In genomic region chr14:45650754-45651153, GRCh38 we compare ENCODE assay signal across 15 cellular contexts.
DNase-seq lines count a peak whose midpoint lies in the region; ATAC-seq, FAIRE-seq and TF ChIP-seq lines count a peak whose summit lies in the region.
"Had no signal": no experiment of that assay in that cellular context is flagged by ENCODE, and none has a peak within 500 bp of the region (broad histone marks: within the 10 kb centered on the region; RNA-seq: fewer than 3 reads in every experiment).

No MANE protein-coding gene starts in this region.

- no peaks in the 10 kb centered on the region for H3K36me3 Mint-ChIP-seq in H9 (ENCODE audit: insufficient read depth in 1 of 3, low read depth in 3 of 3)

- no peaks in the 10 kb centered on the region for H3K23me2 ChIP-seq in H9 (ENCODE audit: insufficient read length, low read depth, low read length, poor library complexity, severe bottlenecking)

- ATAC-seq in foreskin keratinocyte (no peak), HG02571 (IDR thresholded peaks at IDR 0.05; ENCODE audit: unreplicated experiment) (no peak)
- ATAC-seq: K562 had no signal

- WGBS in H9 (ENCODE audit: extremely low coverage, insufficient read length, low lambda C conversion rate) = no CpG with 5 or more reads among the region's 3 CpGs
- WGBS in ovary, 3 donors = 78 to 86% (median 84%) methylated on average over 3 of the region's 3 CpGs

- H3K9me3 ChIP-seq in H9 (ENCODE audit: control insufficient read depth, low read depth, low read length) = no peaks in the 10 kb centered on the region
- no peaks in the 10 kb centered on the region for H3K9me3 ChIP-seq in OCI-LY7 (ENCODE audit: low read length)
- no peaks in the 10 kb centered on the region for H3K9me3 ChIP-seq in ovary
- H3K9me3 ChIP-seq: BLaER1 had no signal

- no peak overlapping the region for H3K4me3 Mint-ChIP-seq in H9

- H3K4me2 ChIP-seq in H9 (ENCODE audit: insufficient read depth, insufficient read length, low read length) = no peak overlapping the region
- H3K4me2 ChIP-seq in OCI-LY7 (ENCODE audit: low read length) = no peak overlapping the region
- H3K4me2 ChIP-seq: BLaER1 had no signal

- intact Hi-C loops in OCI-LY7 (cut with micrococcal nuclease; ENCODE audit: unreplicated experiment) (no loop called here), ovary (cut with DNase I) (no loop called here)

- H4K8ac ChIP-seq in H9 (replicated peaks; ENCODE audit: insufficient read length, low read depth, low read length) = no peak overlapping the region

- H3K27me3 ChIP-seq in H9 (ENCODE audit: insufficient read depth, low read length) (no peaks in the 10 kb centered on the region), foreskin keratinocyte (no peaks in the 10 kb centered on the region), ovary (no peaks in the 10 kb centered on the region)
- H3K27me3 ChIP-seq: BLaER1 had no signal

- no peak overlapping the region for H2BK20ac ChIP-seq in H9 (ENCODE audit: low read depth, low read length, poor library complexity, severe bottlenecking)

- POLR2A ChIA-PET in OCI-LY7 (lab: Charles Lee) = interaction anchor here (0.6 kb wide), 1 partner anchor 13 kb away, joined by 3 read pairs; no protein-coding TSS in a partner anchor

- H3K27ac ChIP-seq in H9 (ENCODE audit: insufficient read length, low read depth, low read length) (no peak overlapping the region), OCI-LY7 (ENCODE audit: low read depth, low read length, poor library complexity, severe bottlenecking) (no peak overlapping the region), foreskin keratinocyte (no peak overlapping the region), ovary (no peak overlapping the region)
- H3K27ac ChIP-seq: BLaER1 had no signal

- H3K9ac ChIP-seq in H9 (ENCODE audit: extremely low read depth, insufficient read length, low read length) = no peak overlapping the region
- H3K9ac ChIP-seq: BLaER1 had no signal

- DNase-seq in D721Med (ENCODE audit: insufficient read length, low spot score) (no peak), H9 (no peak), OCI-LY7 (ENCODE audit: low spot score) (no peak), foreskin keratinocyte (no peak), ovary (no peak)
- no peak for DNase-seq in effector CD4-positive, alpha-beta T cell
- DNase-seq: HCEC 1CT, MM.1S, NCI-H1417, NCI-H1930, NCI-H2171 treated with DMSO at 0.1 percent for 48 hours had no signal

- TF ChIP-seq CTCF in D721Med (IDR thresholded peaks at IDR 0.05; ENCODE audit: insufficient read depth, missing control alignments) (peak; percentile 6), H9 (conservative IDR thresholded peaks at IDR 0.05) (peak; percentile 39; the same call in 2 of the 3 replicates), OCI-LY7 (conservative IDR thresholded peaks at IDR 0.05; ENCODE audit: low read length) (peak; percentile 70), foreskin keratinocyte (conservative IDR thresholded peaks at IDR 0.05) (peak; percentile 6), ovary (IDR thresholded peaks at IDR 0.05) (no peak)

- no peak overlapping the region for H4K5ac ChIP-seq in H9 (ENCODE audit: insufficient read length, low read depth, low read length)

- no peaks in the 10 kb centered on the region for H3K36me3 ChIP-seq in OCI-LY7 (ENCODE audit: insufficient read depth, low read length)
- H3K36me3 ChIP-seq in ovary = no peaks in the 10 kb centered on the region
- H3K36me3 ChIP-seq: BLaER1 had no signal

- no TSS peak for BruUV-seq in OCI-LY7 (replicated peaks; lab: Mats Ljungman, UMichigan)

- H3K14ac ChIP-seq in H9 (ENCODE audit: insufficient read depth, low read length) = no peak overlapping the region

- H3K4ac ChIP-seq in H9 (ENCODE audit: low read depth, low read length) = no peak overlapping the region

- no peak overlapping the region for H2BK12ac ChIP-seq in H9 (ENCODE audit: insufficient read length, low read depth, low read length)

- no peak overlapping the region for H3K56ac ChIP-seq in H9 (ENCODE audit: insufficient read length, low read depth, low read length)

- no peak overlapping the region for H2AFZ ChIP-seq in H9 (ENCODE audit: low read length)
- no peak overlapping the region for H2AFZ ChIP-seq in OCI-LY7 (ENCODE audit: low read length)

- TF ChIP-seq POLR2A in ovary (IDR thresholded peaks at IDR 0.05) = no peak

- no peak overlapping the region for H3K27ac Mint-ChIP-seq in H9

- no peaks in the 10 kb centered on the region for H3K27me3 Mint-ChIP-seq in H9 (ENCODE audit: low read depth)

- no peak overlapping the region for H2BK120ac ChIP-seq in H9 (ENCODE audit: low read depth, low read length, poor library complexity, severe bottlenecking)

- no peaks in the 10 kb centered on the region for H3K79me1 ChIP-seq in H9 (ENCODE audit: insufficient read depth, low read depth, low read length, poor library complexity, severe bottlenecking)

- no peak overlapping the region for H4K91ac ChIP-seq in H9 (ENCODE audit: insufficient read length, low read depth, low read length)

- no peak overlapping the region for H3K18ac ChIP-seq in H9 (ENCODE audit: insufficient read length, low read depth, low read length)

- no peaks in the 10 kb centered on the region for H3K9me2 ChIP-seq in OCI-LY7 (ENCODE audit: insufficient read depth, low read length)

- no peak for FAIRE-seq in D721Med (lab: Jason Lieb, UNC)
- FAIRE-seq: HTR-8/SVneo, K562 had no signal

- H3K4me1 ChIP-seq in H9 (ENCODE audit: insufficient read depth, low read length) (no peaks in the 10 kb centered on the region), OCI-LY7 (ENCODE audit: insufficient read depth, low read length, poor library complexity, severe bottlenecking) (no peaks in the 10 kb centered on the region), foreskin keratinocyte (no peaks in the 10 kb centered on the region), ovary (ENCODE audit: insufficient read depth) (no peaks in the 10 kb centered on the region)
- H3K4me1 ChIP-seq: BLaER1 had no signal

- H4K20me1 ChIP-seq in H9 (ENCODE audit: control insufficient read depth, insufficient read depth, insufficient read length) (no peaks in the 10 kb centered on the region), OCI-LY7 (ENCODE audit: insufficient read depth, low read length) (no peaks in the 10 kb centered on the region)
- H4K20me1 ChIP-seq: BLaER1 had no signal

- no peak overlapping the region for H2BK15ac ChIP-seq in H9 (ENCODE audit: low read depth, low read length)

- H3K4me3 ChIP-seq in OCI-LY7 (ENCODE audit: low read depth, low read length, poor library complexity, severe bottlenecking) (no peak overlapping the region), ovary (no peak overlapping the region)
- H3K4me3 ChIP-seq: BLaER1, K562 had no signal

- no peak overlapping the region for H2BK5ac ChIP-seq in H9 (ENCODE audit: insufficient read length, low read length)

- H2AK5ac ChIP-seq in H9 (ENCODE audit: insufficient read length, low read length) = no peak overlapping the region

- no peak overlapping the region for H3T11ph ChIP-seq in H9 (ENCODE audit: low read length)

- CTCF ChIA-PET in OCI-LY7 (lab: Charles Lee; ENCODE audit: unreplicated experiment) = no interaction called here

- H3K79me2 ChIP-seq in H9 (ENCODE audit: insufficient read depth, low read length) (no peaks in the 10 kb centered on the region), OCI-LY7 (ENCODE audit: insufficient read depth, low read depth, low read length) (no peaks in the 10 kb centered on the region)

- H3K23ac ChIP-seq in H9 (ENCODE audit: insufficient read length, low read depth, low read length) = no peak overlapping the region

- no peak for TF ChIP-seq EP300 in ovary (IDR thresholded peaks at IDR 0.05)

- H3K4me1 Mint-ChIP-seq in H9 = no peaks in the 10 kb centered on the region

- H3K9me3 Mint-ChIP-seq in H9 = peaks cover 0 to 2% of the 10 kb centered on the region in 2 experiments; a peak in 1 of 5 replicates

Comparison
In these comparisons a context has a peak if more than half of its experiments do, and no peak if none do; other contexts are left out.
1. CTCF ChIP-seq: peak in D721Med (single experiment), H9 (single experiment), OCI-LY7 (single experiment) and foreskin keratinocyte (single experiment); none in ovary (0 of 3).